In the genomic region with DNA sequence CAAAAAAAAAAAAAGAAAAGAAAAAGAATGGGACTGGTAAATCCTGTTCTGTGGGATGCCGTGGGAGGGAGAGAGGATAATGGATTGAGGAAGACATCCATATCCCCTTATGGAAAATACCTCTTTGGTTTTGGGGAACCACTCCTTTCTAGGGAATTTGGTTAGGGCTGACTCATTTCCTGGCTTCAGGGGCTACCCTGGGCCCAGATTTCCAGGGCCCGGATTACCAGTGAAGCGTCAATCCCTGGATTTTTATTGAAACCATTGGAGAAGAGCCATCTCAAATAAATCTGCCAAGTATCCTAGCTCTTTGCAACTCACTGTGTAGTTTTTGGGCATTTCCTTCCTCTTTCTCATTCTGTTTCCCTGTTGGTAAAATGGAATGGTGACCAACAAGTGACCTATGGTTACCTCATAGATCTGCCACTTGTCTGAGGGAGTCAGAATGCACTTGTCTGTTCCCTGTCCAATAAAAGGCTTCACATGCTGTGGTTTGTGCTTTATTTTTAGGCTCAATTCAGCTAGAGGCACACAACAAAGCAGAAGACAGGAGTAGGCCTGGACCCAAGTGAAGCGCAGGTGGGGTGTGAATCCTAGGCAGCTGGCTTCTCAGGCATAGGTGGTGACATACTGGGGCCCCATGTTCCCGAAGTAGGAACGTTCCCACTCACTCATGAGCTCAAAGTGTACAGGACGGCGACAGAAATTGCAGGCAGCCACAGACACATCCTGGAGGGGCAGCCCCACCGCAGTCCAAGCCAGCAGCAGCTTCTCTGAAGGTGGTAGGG, we compare ENCODE assay signal across 10 cellular contexts. TPM values are rescaled to one million over a fixed set of nuclear protein-coding genes. Genes with fewer than 3 reads are reported as not detected.
DNase-seq lines count a peak whose midpoint lies in the region; ATAC-seq and TF ChIP-seq lines count a peak whose summit lies in the region.
"Had no signal": no experiment of that assay in that cellular context is flagged by ENCODE, and none has a peak within 500 bp of the region (broad histone marks: within the 10 kb centered on the region; RNA-seq: fewer than 3 reads in every experiment).

No MANE protein-coding gene starts in this region.

- 36% methylated on average over 9 of the region's 9 CpGs for WGBS in suprapubic skin

- H3K9me3 ChIP-seq in suprapubic skin: no peaks in the 10 kb centered on the region
- H3K9me3 ChIP-seq: BE2C had no signal

- peaks cover 24% of the 10 kb centered on the region for H3K36me3 Mint-ChIP-seq in activated CD8-positive, alpha-beta memory T cell treated with anti-CD3 and anti-CD28 coated beads, Interleukin-2, amount 10 ng/mL, durations not matched to agents 7 days and 5 days

- peak; percentile 40 for DNase-seq in activated CD8-positive, alpha-beta memory T cell treated with anti-CD3 and anti-CD28 coated beads, Interleukin-2, amount 10 ng/mL, durations not matched to agents 7 days and 5 days
- no peak for DNase-seq in activated CD8-positive, alpha-beta memory T cell treated with anti-CD3 and anti-CD28 coated beads for 24 hours
- DNase-seq in glomerular visceral epithelial cell (ENCODE audit: extremely low spot score) (peak; percentile 6), suprapubic skin (ENCODE audit: low spot score in 2 of 2) (no peak), NCI-H2107 (lab: John Stamatoyannopoulos, UW) (no peak), NCI-H526 treated with DMSO at 0.1 percent for 48 hours (lab: John Stamatoyannopoulos, UW) (no peak), HEK293T (ENCODE audit: extremely low spot score) (no peak)
- DNase-seq: BE2C, NCI-H510A had no signal

- POLR2A ChIA-PET in HEK293T (lab: Yijun Ruan, JAX): interaction anchor here (2.5 kb wide), 1 partner anchor 9 kb away, joined by 16 read pairs; a partner anchor contains a TSS

- H3K9me3 Mint-ChIP-seq in activated CD8-positive, alpha-beta memory T cell treated with anti-CD3 and anti-CD28 coated beads, Interleukin-2, amount 10 ng/mL, durations not matched to agents 7 days and 5 days (ENCODE audit: low read depth): no peaks in the 10 kb centered on the region

- no peak overlapping the region for H3K27ac Mint-ChIP-seq in activated CD8-positive, alpha-beta memory T cell treated with anti-CD3 and anti-CD28 coated beads, Interleukin-2, amount 10 ng/mL, durations not matched to agents 7 days and 5 days

- H3K27me3 ChIP-seq in suprapubic skin: no peaks in the 10 kb centered on the region
- H3K27me3 ChIP-seq: BE2C had no signal

- no peak for TF ChIP-seq CTCF in suprapubic skin (IDR thresholded peaks at IDR 0.05)

- no peak for TF ChIP-seq POLR2A in suprapubic skin (IDR thresholded peaks at IDR 0.05)

- peaks cover 28% of the 10 kb centered on the region for H3K4me1 ChIP-seq in suprapubic skin
- H3K4me1 ChIP-seq: BE2C had no signal

- H3K27ac ChIP-seq in suprapubic skin: peak overlapping the region; percentile 62

- H3K4me3 Mint-ChIP-seq in activated CD8-positive, alpha-beta memory T cell treated with anti-CD3 and anti-CD28 coated beads, Interleukin-2, amount 10 ng/mL, durations not matched to agents 7 days and 5 days: no peak overlapping the region

- no peaks in the 10 kb centered on the region for H3K27me3 Mint-ChIP-seq in activated CD8-positive, alpha-beta memory T cell treated with anti-CD3 and anti-CD28 coated beads, Interleukin-2, amount 10 ng/mL, durations not matched to agents 7 days and 5 days

- peak; percentile 20 for ATAC-seq in activated CD8-positive, alpha-beta memory T cell treated with anti-CD3 and anti-CD28 coated beads, Interleukin-2, amount 10 ng/mL, durations not matched to agents 7 days and 5 days
- peak; percentile 46 for ATAC-seq in SK-N-SH treated with all-trans-retinoic acid at 6 μM for 48 hours

- no peak for TF ChIP-seq EP300 in suprapubic skin (IDR thresholded peaks at IDR 0.05)

- CTCF ChIA-PET in activated CD8-positive, alpha-beta memory T cell treated with anti-CD3 and anti-CD28 coated beads, Interleukin-2, amount 10 ng/mL, durations not matched to agents 7 days and 5 days (lab: Charles Lee): no interaction called here
- CTCF ChIA-PET in HEK293T (lab: Yijun Ruan, JAX): no interaction called here

- H3K4me1 Mint-ChIP-seq in activated CD8-positive, alpha-beta memory T cell treated with anti-CD3 and anti-CD28 coated beads, Interleukin-2, amount 10 ng/mL, durations not matched to agents 7 days and 5 days: peaks cover 17% of the 10 kb centered on the region

- H3K4me3 ChIP-seq in suprapubic skin: no peak overlapping the region

- peaks cover 9% of the 10 kb centered on the region for H3K36me3 ChIP-seq in suprapubic skin
- H3K36me3 ChIP-seq: BE2C had no signal

TF ChIP-seq in SK-N-SH treated with all-trans-retinoic acid at 6 μM for 48 hours, 23 proteins besides CTCF, POLR2A, EP300 and RAD21 (continues in another document):
- TF ChIP-seq OSR1 (CRISPR knock-in tag; IDR thresholded peaks at IDR 0.05) (no peak), ZNF8 (CRISPR knock-in tag; IDR thresholded peaks at IDR 0.05) (no peak), ZC3H10 (CRISPR knock-in tag; IDR thresholded peaks at IDR 0.05) (no peak), ZNF70 (CRISPR knock-in tag; IDR thresholded peaks at IDR 0.05) (no peak), ESRRG (CRISPR knock-in tag; IDR thresholded peaks at IDR 0.05) (no peak), TCF4 (CRISPR knock-in tag; IDR thresholded peaks at IDR 0.05; ENCODE audit: borderline replicate concordance) (no peak)
- TF ChIP-seq, protein P1, sequence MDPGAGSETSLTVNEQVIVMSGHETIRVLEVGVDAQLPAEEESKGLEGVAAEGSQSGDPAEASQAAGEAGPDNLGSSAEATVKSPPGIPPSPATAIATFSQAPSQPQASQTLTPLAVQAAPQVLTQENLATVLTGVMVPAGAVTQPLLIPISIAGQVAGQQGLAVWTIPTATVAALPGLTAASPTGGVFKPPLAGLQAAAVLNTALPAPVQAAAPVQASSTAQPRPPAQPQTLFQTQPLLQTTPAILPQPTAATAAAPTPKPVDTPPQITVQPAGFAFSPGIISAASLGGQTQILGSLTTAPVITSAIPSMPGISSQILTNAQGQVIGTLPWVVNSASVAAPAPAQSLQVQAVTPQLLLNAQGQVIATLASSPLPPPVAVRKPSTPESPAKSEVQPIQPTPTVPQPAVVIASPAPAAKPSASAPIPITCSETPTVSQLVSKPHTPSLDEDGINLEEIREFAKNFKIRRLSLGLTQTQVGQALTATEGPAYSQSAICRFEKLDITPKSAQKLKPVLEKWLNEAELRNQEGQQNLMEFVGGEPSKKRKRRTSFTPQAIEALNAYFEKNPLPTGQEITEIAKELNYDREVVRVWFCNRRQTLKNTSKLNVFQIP (CRISPR knock-in tag; IDR thresholded peaks at IDR 0.05; ENCODE audit: borderline replicate concordance, low read depth): no peak

TF ChIP-seq in HEK293T, 16 proteins besides CTCF, POLR2A, EP300 and RAD21:
- TF ChIP-seq ZNF384 (IDR thresholded peaks at IDR 0.05): no peak

RNA-seq across cellular contexts. Expression of a gene that starts 8.6 kb away (rescaled TPM):
- 10 to 100 TPM; 28.6 to 35.8 TPM for total RNA-seq in activated CD8-positive, alpha-beta memory T cell treated with anti-CD3 and anti-CD28 coated beads, Interleukin-2, amount 10 ng/mL, durations not matched to agents 7 days and 5 days
- total RNA-seq in suprapubic skin: 10 to 100 TPM; 12.4 to 25.2 (median 22.0) TPM

RNA-seq across cellular contexts. Expression of a gene that starts 14.8 kb away (rescaled TPM):
- 1 to 10 TPM in 1 of 2 experiments, under 1 TPM in 1; 0.77 to 1.2 TPM for total RNA-seq in activated CD8-positive, alpha-beta memory T cell treated with anti-CD3 and anti-CD28 coated beads, Interleukin-2, amount 10 ng/mL, durations not matched to agents 7 days and 5 days
- total RNA-seq in suprapubic skin: 1 to 10 TPM in 1 of 4 donors, under 1 TPM in 2, not detected in 1; 0.49 to 1.9 (median 0.64) TPM

RNA-seq across cellular contexts. Expression of a gene that starts 22.0 kb away (rescaled TPM):
- total RNA-seq in activated CD8-positive, alpha-beta memory T cell treated with anti-CD3 and anti-CD28 coated beads, Interleukin-2, amount 10 ng/mL, durations not matched to agents 7 days and 5 days: not detected
- total RNA-seq in suprapubic skin: not detected

Comparison
In these comparisons a context has a peak if more than half of its experiments do, and no peak if none do; other contexts are left out.
1. DNase-seq: peak in activated CD8-positive, alpha-beta memory T cell treated with anti-CD3 and anti-CD28 coated beads, Interleukin-2, amount 10 ng/mL, durations not matched to agents 7 days and 5 days (single experiment) and glomerular visceral epithelial cell (single experiment); none in activated CD8-positive, alpha-beta memory T cell treated with anti-CD3 and anti-CD28 coated beads for 24 hours (single experiment), suprapubic skin (0 of 2), NCI-H2107 (single experiment), NCI-H526 treated with DMSO at 0.1 percent for 48 hours (single experiment) and HEK293T (single experiment).